In genomic region chr4:7787681-7788141, GRCh38 we compare ENCODE assay signal across 15 cellular contexts.
DNase-seq lines count a peak whose midpoint lies in the region; ATAC-seq, FAIRE-seq and TF ChIP-seq lines count a peak whose summit lies in the region.
"Had no signal": no experiment of that assay in that cellular context is flagged by ENCODE, and none has a peak within 500 bp of the region (broad histone marks: within the 10 kb centered on the region; RNA-seq: fewer than 3 reads in every experiment).

No MANE protein-coding gene starts in this region.

- no peak overlapping the region for H3K18ac ChIP-seq in H1 (ENCODE audit: extremely low read depth, low read length)

- no peak overlapping the region for H3K27ac Mint-ChIP-seq in CD8-positive, alpha-beta memory T cell
- H3K27ac Mint-ChIP-seq: CD4-positive, CD25-positive, alpha-beta regulatory T cell had no signal

- H3K79me1 ChIP-seq in H1 (ENCODE audit: low read depth, low read length), result no peaks in the 10 kb centered on the region

- no peak overlapping the region for H3K4me3 ChIP-seq in right atrium auricular region
- no peak overlapping the region for H3K4me3 ChIP-seq in H1 (ENCODE audit: extremely low read depth in 1 of 4, insufficient read depth in 2 of 4, low read depth in 3 of 4, low read length in 4 of 4)
- no peak overlapping the region for H3K4me3 ChIP-seq in sigmoid colon
- no peak overlapping the region for H3K4me3 ChIP-seq in CD8-positive, alpha-beta memory T cell (ENCODE audit: low read length)
- H3K4me3 ChIP-seq: BLaER1 treated with 17β-estradiol and CSF1 and Interleukin-3, amounts not matched to agents 10 nM and 100 nM had no signal

- H3K27me3 ChIP-seq in right atrium auricular region (no peaks in the 10 kb centered on the region), H1 (replicated peaks in 1 of 4; ENCODE audit: control insufficient read depth in 3 of 4, extremely low read depth in 1 of 4, insufficient read depth in 3 of 4, low read length in 3 of 4) (no peaks in the 10 kb centered on the region), sigmoid colon (no peaks in the 10 kb centered on the region)
- H3K27me3 ChIP-seq in CD8-positive, alpha-beta memory T cell (ENCODE audit: insufficient read depth, low read length, poor library complexity, severe bottlenecking), result no peaks in the 10 kb centered on the region
- H3K27me3 ChIP-seq: BLaER1 treated with 17β-estradiol and CSF1 and Interleukin-3, amounts not matched to agents 10 nM and 100 nM had no signal

- H3K36me3 Mint-ChIP-seq in CD8-positive, alpha-beta memory T cell, result peaks cover 0 to 43% (median 9%) of the 10 kb centered on the region in 3 donors

- H2BK20ac ChIP-seq in H1 (ENCODE audit: low read length), result no peak overlapping the region

- no peaks in the 10 kb centered on the region for H3K79me2 ChIP-seq in H1 (ENCODE audit: control insufficient read depth in 1 of 2, insufficient read depth in 2 of 2, low read length in 2 of 2)

- no peaks in the 10 kb centered on the region for H3K9me3 ChIP-seq in right atrium auricular region
- H3K9me3 ChIP-seq in H1 (ENCODE audit: insufficient read depth in 2 of 2, low read depth in 1 of 2, low read length in 1 of 2), result no peaks in the 10 kb centered on the region
- no peaks in the 10 kb centered on the region for H3K9me3 ChIP-seq in sigmoid colon
- no peaks in the 10 kb centered on the region for H3K9me3 ChIP-seq in CD8-positive, alpha-beta memory T cell (ENCODE audit: low read length)
- H3K9me3 ChIP-seq: BLaER1 treated with 17β-estradiol and CSF1 and Interleukin-3, amounts not matched to agents 10 nM and 100 nM had no signal

- no peak overlapping the region for H2AFZ ChIP-seq in H1 (ENCODE audit: low read length)

- no peak for TF ChIP-seq RAD21 in H1 (IDR thresholded peaks at IDR 0.05 in 1 of 2, conservative IDR thresholded peaks at IDR 0.05 in 1 of 2; ENCODE audit: low read depth in 2 of 2, low read length in 2 of 2)

- H3K4me1 Mint-ChIP-seq in CD8-positive, alpha-beta memory T cell, result peaks cover 0 to 7% (median 7%) of the 10 kb centered on the region in 3 donors

- TF ChIP-seq EP300 in H1 (IDR thresholded peaks at IDR 0.05; ENCODE audit: borderline replicate concordance in 1 of 2, low read depth in 2 of 2, low read length in 2 of 2) (no peak), sigmoid colon (IDR thresholded peaks at IDR 0.05) (no peak)

- H3K23me2 ChIP-seq in H1 (ENCODE audit: low read depth, low read length), result no peaks in the 10 kb centered on the region

- POLR2A ChIA-PET in H1 (lab: Charles Lee; ENCODE audit: partially characterized antibody), result no interaction called here
- POLR2A ChIA-PET in CD8-positive, alpha-beta memory T cell (lab: Charles Lee), result no interaction called here

- no peak overlapping the region for H2AK5ac ChIP-seq in H1 (ENCODE audit: low read depth, low read length)

- no peak overlapping the region for H3K9ac ChIP-seq in H1 (replicated peaks in 1 of 4; ENCODE audit: extremely low read depth in 1 of 4, low read depth in 3 of 4, low read length in 3 of 4)
- H3K9ac ChIP-seq: BLaER1 treated with 17β-estradiol and CSF1 and Interleukin-3, amounts not matched to agents 10 nM and 100 nM had no signal

- H3K27ac ChIP-seq in right atrium auricular region (peak overlapping the region; percentile 12 to 84), H1 (ENCODE audit: low read depth, low read length) (no peak overlapping the region), sigmoid colon (no peak overlapping the region)
- no peak overlapping the region for H3K27ac ChIP-seq in CD8-positive, alpha-beta memory T cell (ENCODE audit: low read depth, low read length)
- H3K27ac ChIP-seq: BLaER1 treated with 17β-estradiol and CSF1 and Interleukin-3, amounts not matched to agents 10 nM and 100 nM had no signal

- no peak overlapping the region for H3K4ac ChIP-seq in H1 (replicated peaks; ENCODE audit: insufficient read length, low read depth, low read length)

- H2BK12ac ChIP-seq in H1 (ENCODE audit: low read depth, low read length), result no peak overlapping the region

- TF ChIP-seq POLR2A in H1 (IDR thresholded peaks at IDR 0.05; ENCODE audit: control extremely low read depth in 1 of 2, low read depth in 2 of 2, low read length in 2 of 2) (no peak), sigmoid colon (IDR thresholded peaks at IDR 0.05) (no peak)

- H2BK15ac ChIP-seq in H1 (ENCODE audit: low read length), result no peak overlapping the region

- H3K4me1 ChIP-seq in right atrium auricular region, result peaks cover 0 to 31% of the 10 kb centered on the region in 2 donors
- no peaks in the 10 kb centered on the region for H3K4me1 ChIP-seq in H1 (replicated peaks in 1 of 4; ENCODE audit: control insufficient read depth in 3 of 4, insufficient read depth in 4 of 4, low read length in 3 of 4)
- peaks cover 0 to 41% (median 37%) of the 10 kb centered on the region in 4 donors for H3K4me1 ChIP-seq in sigmoid colon
- peaks cover under 1% of the 10 kb centered on the region for H3K4me1 ChIP-seq in CD8-positive, alpha-beta memory T cell (ENCODE audit: insufficient read depth, low read length)

- H3K9me3 Mint-ChIP-seq in CD8-positive, alpha-beta memory T cell, result no peaks in the 10 kb centered on the region
- H3K9me3 Mint-ChIP-seq: CD4-positive, CD25-positive, alpha-beta regulatory T cell had no signal

- H3K4me2 ChIP-seq in H1 (ENCODE audit: insufficient read depth in 1 of 2, low read depth in 2 of 2, low read length in 2 of 2), result no peak overlapping the region
- H3K4me2 ChIP-seq: BLaER1 treated with 17β-estradiol and CSF1 and Interleukin-3, amounts not matched to agents 10 nM and 100 nM had no signal

- H3K23ac ChIP-seq in H1 (ENCODE audit: insufficient read length), result no peak overlapping the region

- no peak for DNase-seq in right atrium auricular region (ENCODE audit: low spot score)
- DNase-seq in left ventricle myocardium superior, result no peak
- no peak for DNase-seq in H1 (ENCODE audit: low read depth in 1 of 2, low spot score in 2 of 2)
- DNase-seq in sigmoid colon, result peak; percentile 56
- no peak for DNase-seq in HK-2 (ENCODE audit: unreplicated experiment)
- DNase-seq in NAMALWA (ENCODE audit: low spot score), result no peak
- DNase-seq in CD8-positive, alpha-beta memory T cell, result no peak
- DNase-seq: ACHN; Calu3; CD4-positive, CD25-positive, alpha-beta regulatory T cell; DMS 273 treated with DMSO at 0.1 percent for 48 hours; IMR-90 had no signal

- TF ChIP-seq CTCF in right atrium auricular region (IDR thresholded peaks at IDR 0.05) (no peak), H1 (IDR thresholded peaks at IDR 0.05; ENCODE audit: control extremely low read depth in 1 of 3, insufficient read depth in 1 of 3, low read depth in 1 of 3, low read length in 3 of 3) (no peak), sigmoid colon (IDR thresholded peaks at IDR 0.05) (no peak)

- H2BK5ac ChIP-seq in H1 (ENCODE audit: low read depth, low read length), result peak overlapping the region; percentile 24; the same call in 1 of the 2 replicates

- peaks cover 0 to 2% of the 10 kb centered on the region in 2 experiments for H4K20me1 ChIP-seq in H1 (replicated peaks in 1 of 2; ENCODE audit: control insufficient read depth in 1 of 2, insufficient read depth in 2 of 2, low read length in 2 of 2)
- H4K20me1 ChIP-seq: BLaER1 treated with 17β-estradiol and CSF1 and Interleukin-3, amounts not matched to agents 10 nM and 100 nM had no signal

- H3K27me3 Mint-ChIP-seq in CD8-positive, alpha-beta memory T cell, result no peaks in the 10 kb centered on the region
- H3K27me3 Mint-ChIP-seq: CD4-positive, CD25-positive, alpha-beta regulatory T cell had no signal

- no peak overlapping the region for H4K91ac ChIP-seq in H1 (replicated peaks; ENCODE audit: insufficient read length, low read length)

- H2BK120ac ChIP-seq in H1 (replicated peaks; ENCODE audit: low read depth, low read length), result no peak overlapping the region

- WGBS in H1 (ENCODE audit: extremely low coverage in 1 of 2, insufficient coverage in 1 of 2, insufficient read length in 1 of 2, insufficient replicate concordance in 2 of 2, low coverage in 1 of 2, low lambda C conversion rate in 2 of 2, missing lambda C conversion rate in 1 of 2), 2 experiments, result 83% methylated on average over 16 of the region's 30 CpGs; no CpG with 5 or more reads in 1 of the 2 experiments
- 95% methylated on average over 30 of the region's 30 CpGs for WGBS in sigmoid colon, 2 donors

- no peak overlapping the region for H4K5ac ChIP-seq in H1 (ENCODE audit: insufficient read length, low read depth, low read length)

- H4K8ac ChIP-seq in H1 (ENCODE audit: extremely low read depth, insufficient read depth, low read length), result peak overlapping the region; percentile 53; the same call in 1 of the 2 replicates

- H3K36me3 ChIP-seq in right atrium auricular region (peaks cover 5% of the 10 kb centered on the region), H1 (ENCODE audit: control insufficient read depth in 2 of 4, insufficient read depth in 4 of 4, low read length in 3 of 4) (peaks cover 0 to 3% (median 0%) of the 10 kb centered on the region in 4 experiments; a peak in 2 of 8 replicates), sigmoid colon (peaks cover 0 to 42% (median 2%) of the 10 kb centered on the region in 4 donors)
- H3K36me3 ChIP-seq in CD8-positive, alpha-beta memory T cell (ENCODE audit: insufficient read depth, low read length), result no peaks in the 10 kb centered on the region

- H3K14ac ChIP-seq in H1 (ENCODE audit: insufficient read length), result no peak overlapping the region

- H3K4me3 Mint-ChIP-seq in CD8-positive, alpha-beta memory T cell, result no peak overlapping the region
- H3K4me3 Mint-ChIP-seq: CD4-positive, CD25-positive, alpha-beta regulatory T cell had no signal

- CTCF ChIA-PET in H1 (lab: Charles Lee; ENCODE audit: partially characterized antibody), result interaction anchor here (1.3 to 1.4 kb wide), 2 partner anchors 15 to 229 kb away, joined by 4 to 8 read pairs; no protein-coding TSS in a partner anchor
- CTCF ChIA-PET in CD8-positive, alpha-beta memory T cell (lab: Charles Lee), result no interaction called here

- no peak for ATAC-seq in left ventricle myocardium superior
- ATAC-seq: HCT116 had no signal

- FAIRE-seq in H1 (lab: Jason Lieb, UNC), result no peak
- FAIRE-seq: H54 had no signal

- intact Hi-C loops in left ventricle myocardium superior (cut with micrococcal nuclease), result no loop called here
- intact Hi-C loops in sigmoid colon (cut with DNase I), result no loop called here

- no peak overlapping the region for H3K56ac ChIP-seq in H1 (replicated peaks; ENCODE audit: insufficient read length, low read depth, low read length)

TF ChIP-seq in H1, 55 proteins besides CTCF, POLR2A, EP300 and RAD21 (continues in another document):
- TF ChIP-seq POLR2AphosphoS5 (IDR thresholded peaks at IDR 0.05; ENCODE audit: low read depth, low read length) (no peak), E2F6 (IDR thresholded peaks at IDR 0.05) (no peak), CHD1 (IDR thresholded peaks at IDR 0.05; ENCODE audit: low read depth, low read length) (no peak), CEBPB (IDR thresholded peaks at IDR 0.05; ENCODE audit: low read depth, low read length) (no peak), KDM5A (IDR thresholded peaks at IDR 0.05; ENCODE audit: low read length) (no peak), SRF (IDR thresholded peaks at IDR 0.05; ENCODE audit: low read depth, low read length) (no peak)

Comparison
In these comparisons a context has a peak if more than half of its experiments do, and no peak if none do; other contexts are left out.
1. H3K27ac ChIP-seq: peak in right atrium auricular region (2 of 2); none in H1 (single experiment), sigmoid colon (0 of 4) and CD8-positive, alpha-beta memory T cell (single experiment).